Comparison of ENCODE assay signal across 13 cellular contexts in genomic region chr2:116810071-116810470, GRCh38.
"Had no signal": no experiment of that assay in that cellular context is flagged by ENCODE, and none has a peak within 500 bp of the region (broad histone marks: within the 10 kb centered on the region; RNA-seq: fewer than 3 reads in every experiment).

No MANE protein-coding gene starts in this region.

- H3K36me3 ChIP-seq: cardiac muscle cell, left ventricle myocardium inferior, suprapubic skin, upper lobe of left lung had no signal

- H3K4me3 ChIP-seq: cardiac muscle cell, left ventricle myocardium inferior, suprapubic skin, upper lobe of left lung had no signal

- H3K27ac ChIP-seq: cardiac muscle cell, left ventricle myocardium inferior, suprapubic skin, upper lobe of left lung had no signal

- DNase-seq: activated CD4-positive, alpha-beta T cell treated with anti-CD3 and anti-CD28 coated beads, Interleukin-2, amount 50 U/mL, for 1 hour; activated CD8-positive, alpha-beta memory T cell treated with anti-CD3 and anti-CD28 coated beads for 24 hours; activated gamma-delta T cell treated with Interleukin-2 at 50 U/mL for 16 hours; anterior cingulate cortex; left ventricle myocardium inferior; right cardiac atrium; T-helper 1 cell; T1000; upper lobe of left lung had no signal

- ATAC-seq: activated CD4-positive, CD25-positive, alpha-beta regulatory T cell treated with anti-CD3 and anti-CD28 coated beads, Interleukin-2, amount 50 U/mL, for 24 hours; natural killer cell treated with Interleukin-12 subunit alpha and Interleukin-12 subunit beta and Interleukin-15 and Interleukin-18, amount 100 ng/mL, for 72 hours; right cardiac atrium had no signal

- H3K4me1 ChIP-seq: left ventricle myocardium inferior, suprapubic skin, upper lobe of left lung had no signal

- H3K27me3 ChIP-seq: cardiac muscle cell, suprapubic skin, upper lobe of left lung had no signal
